Comparison of ENCODE assay signal across 16 cellular contexts in genomic region chr2:174919886-174920595, GRCh38.
A peak's percentile ranks its signal among the peaks of the same experiment; 100 is the strongest.
DNase-seq lines count a peak whose midpoint lies in the region; ATAC-seq and TF ChIP-seq lines count a peak whose summit lies in the region.
"Had no signal": no experiment of that assay in that cellular context is flagged by ENCODE, and none has a peak within 500 bp of the region (broad histone marks: within the 10 kb centered on the region; RNA-seq: fewer than 3 reads in every experiment).

No MANE protein-coding gene starts in this region.

- no peaks in the 10 kb centered on the region for H3K4me1 Mint-ChIP-seq in Calu3 (ENCODE audit: low read depth, unreplicated experiment)
- H3K4me1 Mint-ChIP-seq: CD4-positive, alpha-beta memory T cell had no signal

- ATAC-seq in HG03139 (IDR thresholded peaks at IDR 0.05; ENCODE audit: unreplicated experiment) (no peak), GM21526 (IDR thresholded peaks at IDR 0.05; ENCODE audit: low FRiP score, unreplicated experiment) (no peak)
- ATAC-seq: HCT116 had no signal

- no peak overlapping the region for H3K4me3 ChIP-seq in HEK293 (ENCODE audit: low read depth, low read length)

- BruUV-seq in Calu3 (replicated peaks; lab: Mats Ljungman, UMichigan), result no TSS peak

- POLR2A ChIA-PET in HEK293 (lab: Yijun Ruan, JAX), result no interaction called here

- DNase-seq in COLO829 (ENCODE audit: low spot score) (peak; percentile 37), SK-MEL-5 (ENCODE audit: low read depth, low spot score) (peak; percentile 80), fibroblast of gingiva (ENCODE audit: low read depth) (peak; percentile 7), kidney tubule cell (ENCODE audit: low spot score) (no peak), Calu3 (no peak)
- DNase-seq: BE2C; CD4-positive, alpha-beta memory T cell; COR-L47; DND-41; GDM1; KBM-7 had no signal

- no peaks in the 10 kb centered on the region for H3K9me3 ChIP-seq in HEK293 (ENCODE audit: control insufficient read depth, insufficient read depth, low read depth, low read length)
- H3K9me3 ChIP-seq: BE2C had no signal

- intact Hi-C loops in Calu3 (cut with micrococcal nuclease; ENCODE audit: unreplicated experiment), result no loop called here

- no peak overlapping the region for H3K27ac ChIP-seq in HEK293 (ENCODE audit: extremely low read depth, low read depth, low read length)
- H3K27ac ChIP-seq: C4-2B had no signal

- H3K36me3 Mint-ChIP-seq in Calu3 (ENCODE audit: insufficient read depth, unreplicated experiment), result no peaks in the 10 kb centered on the region
- H3K36me3 Mint-ChIP-seq: CD4-positive, alpha-beta memory T cell had no signal

- no peaks in the 10 kb centered on the region; a peak in 1 of 3 replicates for H3K36me3 ChIP-seq in HEK293 (ENCODE audit: control insufficient read depth in 2 of 2, insufficient read depth in 1 of 2, low read length in 2 of 2)
- H3K36me3 ChIP-seq: BE2C had no signal

- TF ChIP-seq CTCF in HEK293 (tag by site-specific recombination; IDR thresholded peaks at IDR 0.05), result no peak
- no peak for TF ChIP-seq CTCF in Calu3 (IDR thresholded peaks at IDR 0.05; ENCODE audit: unreplicated experiment)

- CTCF ChIA-PET in HEK293 (lab: Yijun Ruan, JAX), result no interaction called here
- CTCF ChIA-PET in Calu3 (lab: Charles Lee), result no interaction called here

- H3K9me3 Mint-ChIP-seq in Calu3 (ENCODE audit: low read depth, unreplicated experiment), result peaks cover 2% of the 10 kb centered on the region

- peaks cover 14% of the 10 kb centered on the region for H3K4me1 ChIP-seq in HEK293 (ENCODE audit: control insufficient read depth, insufficient read depth, low read length)

- no peaks in the 10 kb centered on the region for H3K27me3 Mint-ChIP-seq in Calu3 (ENCODE audit: unreplicated experiment)

- in situ Hi-C loops in SK-MEL-5 (cut with HindIII; ENCODE audit: low pct_unique_long_range_greater_than_20kb, low sequenced_read_pairs), result no loop called here

- H3K4me3 Mint-ChIP-seq in Calu3 (ENCODE audit: low read depth, unreplicated experiment), result no peak overlapping the region
- H3K4me3 Mint-ChIP-seq: CD4-positive, alpha-beta memory T cell had no signal

- H3K27ac Mint-ChIP-seq in Calu3 (ENCODE audit: unreplicated experiment), result no peak overlapping the region
- H3K27ac Mint-ChIP-seq: CD4-positive, alpha-beta memory T cell had no signal

TF ChIP-seq in HEK293, 187 proteins besides CTCF, POLR2A, EP300 and RAD21:
- no peak for TF ChIP-seq INSM2 (tag by site-specific recombination; IDR thresholded peaks at IDR 0.05)
- no peak for TF ChIP-seq MYNN (tag by site-specific recombination; IDR thresholded peaks at IDR 0.05; ENCODE audit: borderline replicate concordance)
- no peak for TF ChIP-seq SP2 (tag by site-specific recombination; IDR thresholded peaks at IDR 0.05)
- 0 out of 2 replicates have a peak, but pooled peaks have one; percentile 9 for TF ChIP-seq SCRT2 (tag by site-specific recombination; IDR thresholded peaks at IDR 0.05)
- no peak for TF ChIP-seq ZNF274 (IDR thresholded peaks at IDR 0.05; ENCODE audit: low read length)
- TF ChIP-seq ZNF274 (tag by site-specific recombination; IDR thresholded peaks at IDR 0.05; ENCODE audit: borderline replicate concordance), result no peak

Comparison
In these comparisons a context has a peak if more than half of its experiments do, and no peak if none do; other contexts are left out.
1. DNase-seq: peak in COLO829 (single experiment), SK-MEL-5 (single experiment) and fibroblast of gingiva (single experiment); none in kidney tubule cell (single experiment) and Calu3 (single experiment).